In the genomic region with DNA sequence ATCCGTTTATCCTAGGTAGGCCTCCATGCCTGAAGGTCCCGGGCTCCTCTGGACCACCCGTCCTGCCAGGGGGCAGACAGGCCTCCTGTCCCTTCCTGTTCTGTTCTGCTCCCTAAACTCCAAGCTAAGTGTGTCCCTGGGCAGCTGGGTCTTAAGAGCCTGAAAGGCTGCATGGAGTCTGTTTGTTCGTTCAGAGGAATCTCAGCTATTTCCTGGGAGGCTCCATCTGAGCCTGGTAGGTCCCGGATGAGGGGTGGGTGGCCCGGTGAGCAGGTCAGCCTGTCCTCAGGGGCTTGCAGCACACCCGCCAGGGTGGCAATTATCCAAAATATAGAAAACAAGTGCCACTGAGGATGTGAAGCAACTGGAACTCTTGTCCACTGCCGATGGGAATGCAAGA, we compare ENCODE assay signal across 23 cellular contexts. TPM values are rescaled to one million over a fixed set of nuclear protein-coding genes. Genes with fewer than 3 reads are reported as not detected.
DNase-seq lines count a peak whose midpoint lies in the region; ATAC-seq, FAIRE-seq and TF ChIP-seq lines count a peak whose summit lies in the region.
"Had no signal": no experiment of that assay in that cellular context is flagged by ENCODE, and none has a peak within 500 bp of the region (broad histone marks: within the 10 kb centered on the region; RNA-seq: fewer than 3 reads in every experiment).

No MANE protein-coding gene starts in this region.

- H3K9ac ChIP-seq in H1 (replicated peaks in 1 of 4; ENCODE audit: extremely low read depth in 1 of 4, low read depth in 3 of 4, low read length in 3 of 4) (no peak overlapping the region), neuronal stem cell (ENCODE audit: low read depth, low read length, poor library complexity) (no peak overlapping the region)

- POLR2A ChIA-PET in Caco-2 (lab: Charles Lee): interaction anchor here (0.6 to 1.4 kb wide), 4 partner anchors 8 to 15 kb away, joined by 4 to 8 read pairs (median 6); a partner anchor contains a TSS
- POLR2A ChIA-PET in RWPE1 (lab: Yijun Ruan, JAX; ENCODE audit: low non-redundant PET): interaction anchor here (0.9 kb wide), 1 partner anchor 16 kb away, joined by 3 read pairs; no protein-coding TSS in a partner anchor
- POLR2A ChIA-PET in H1 (lab: Charles Lee; ENCODE audit: partially characterized antibody): interaction anchor here (0.8 to 35.8 kb wide), 6 partner anchors 8 to 52 kb away, joined by 3 to 1004 read pairs (median 3); a partner anchor contains a TSS

- H3K27ac ChIP-seq in RWPE1: peak overlapping the region; percentile 9; the same call in 1 of the 2 replicates
- no peak overlapping the region for H3K27ac ChIP-seq in H1 (ENCODE audit: low read depth, low read length)
- no peak overlapping the region for H3K27ac ChIP-seq in neuronal stem cell (replicated peaks; ENCODE audit: low read length)
- H3K27ac ChIP-seq: heart left ventricle had no signal

- H3K4me3 Mint-ChIP-seq in Caco-2 (ENCODE audit: unreplicated experiment) (peak overlapping the region; percentile 22), type B pancreatic cell (no peak overlapping the region)
- H3K4me3 Mint-ChIP-seq in activated T-helper 17 cell treated with anti-CD3 and anti-CD28 coated beads, Interleukin-2, amount 50 U/mL, for 72 hours: no peak overlapping the region
- H3K4me3 Mint-ChIP-seq: activated naive CD8-positive, alpha-beta T cell treated with anti-CD3 and anti-CD28 coated beads, Interleukin-2, amount 50 U/mL, for 24 hours; CD4-positive, alpha-beta T cell; neural crest cell had no signal

- intact Hi-C loops in Caco-2 (cut with micrococcal nuclease; ENCODE audit: unreplicated experiment): no loop called here

- no peaks in the 10 kb centered on the region for H3K9me3 ChIP-seq in Caco-2
- H3K9me3 ChIP-seq in H1 (ENCODE audit: insufficient read depth in 2 of 2, low read depth in 1 of 2, low read length in 1 of 2): no peaks in the 10 kb centered on the region
- peaks cover 0 to 2% of the 10 kb centered on the region in 2 donors for H3K9me3 ChIP-seq in neuronal stem cell (replicated peaks in 1 of 2; ENCODE audit: control insufficient read depth in 2 of 2, insufficient read depth in 1 of 2, low read depth in 1 of 2, low read length in 2 of 2)
- H3K9me3 ChIP-seq: heart left ventricle had no signal

- no peak overlapping the region for H4K5ac ChIP-seq in H1 (ENCODE audit: insufficient read length, low read depth, low read length)

- H3K4ac ChIP-seq in H1 (replicated peaks; ENCODE audit: insufficient read length, low read depth, low read length) (no peak overlapping the region), neuronal stem cell (ENCODE audit: low read length) (no peak overlapping the region)

- DNase-seq in Caco-2 (peak in 1 of 2 experiments; percentile 55), RWPE1 (ENCODE audit: low spot score) (no peak), H1 (ENCODE audit: low read depth in 1 of 2, low spot score in 2 of 2) (no peak), neuronal stem cell (ENCODE audit: low spot score) (no peak), NOMO-1 treated with dmso at 0.1 percent for 144 hours (lab: John Stamatoyannopoulos, UW; ENCODE audit: unreplicated experiment) (no peak), type B pancreatic cell (ENCODE audit: extremely low spot score, unreplicated experiment) (no peak)
- DNase-seq: activated CD4-positive, alpha-beta T cell treated with anti-CD3 and anti-CD28 coated beads for 1 hour; activated naive CD8-positive, alpha-beta T cell treated with anti-CD3 and anti-CD28 coated beads, Interleukin-2, amount 50 U/mL, for 24 hours; caudate nucleus; CD4-positive, alpha-beta T cell; DMS79 treated with DMSO at 0.1 percent for 48 hours; effector CD8-positive, alpha-beta T cell; HCEC 1CT; Karpas-422; NCI-H1105; NCI-H526 treated with DMSO at 0.1 percent for 48 hours; OCI-M1; T-helper 9 cell had no signal

- H3K36me3 Mint-ChIP-seq in Caco-2 (ENCODE audit: insufficient read depth, unreplicated experiment) (peaks cover 24% of the 10 kb centered on the region), type B pancreatic cell (no peaks in the 10 kb centered on the region)
- H3K36me3 Mint-ChIP-seq in activated T-helper 17 cell treated with anti-CD3 and anti-CD28 coated beads, Interleukin-2, amount 50 U/mL, for 72 hours (ENCODE audit: low read depth): no peaks in the 10 kb centered on the region

- peak overlapping the region; percentile 93; the same call in 1 of the 2 replicates for H2BK20ac ChIP-seq in H1 (ENCODE audit: low read length)

- H3K79me2 ChIP-seq in H1 (ENCODE audit: control insufficient read depth in 1 of 2, insufficient read depth in 2 of 2, low read length in 2 of 2): no peaks in the 10 kb centered on the region

- H3K18ac ChIP-seq in H1 (ENCODE audit: extremely low read depth, low read length) (no peak overlapping the region), neuronal stem cell (ENCODE audit: low read length) (peak overlapping the region; percentile 76)

- CTCF ChIA-PET in Caco-2 (lab: Charles Lee) (interaction anchor here (0.9 to 1.4 kb wide), 2 partner anchors 16 to 59 kb away, joined by 3 to 5 read pairs; no protein-coding TSS in a partner anchor), RWPE1 (lab: Yijun Ruan, JAX) (no interaction called here), H1 (lab: Charles Lee; ENCODE audit: partially characterized antibody) (interaction anchor here (0.7 to 3.0 kb wide), 3 partner anchors 10 to 19 kb away, joined by 3 to 18 read pairs (median 4); no protein-coding TSS in a partner anchor)

- H4K91ac ChIP-seq in H1 (replicated peaks; ENCODE audit: insufficient read length, low read length) (no peak overlapping the region), neuronal stem cell (ENCODE audit: low read depth, low read length, poor library complexity) (peak overlapping the region; percentile 11)

- no peak for TF ChIP-seq POLR2A in H1 (IDR thresholded peaks at IDR 0.05; ENCODE audit: control extremely low read depth in 1 of 2, low read depth in 2 of 2, low read length in 2 of 2)

- no peak overlapping the region for H3K4me2 ChIP-seq in H1 (ENCODE audit: insufficient read depth in 1 of 2, low read depth in 2 of 2, low read length in 2 of 2)
- no peak overlapping the region for H3K4me2 ChIP-seq in neuronal stem cell (ENCODE audit: insufficient read depth, low read length, poor library complexity, severe bottlenecking)

- H3K14ac ChIP-seq in H1 (ENCODE audit: insufficient read length): no peak overlapping the region
- H3K14ac ChIP-seq in neuronal stem cell (ENCODE audit: low read length): no peak overlapping the region

- H3K4me3 ChIP-seq in Caco-2 (ENCODE audit: low read depth, low read length): no peak overlapping the region
- H3K4me3 ChIP-seq in H1 (ENCODE audit: extremely low read depth in 1 of 4, insufficient read depth in 2 of 4, low read depth in 3 of 4, low read length in 4 of 4): no peak overlapping the region
- H3K4me3 ChIP-seq in neuronal stem cell (ENCODE audit: low read length in 2 of 2): no peak overlapping the region

- no peaks in the 10 kb centered on the region for H3K23me2 ChIP-seq in H1 (ENCODE audit: low read depth, low read length)

- H2BK5ac ChIP-seq in H1 (ENCODE audit: low read depth, low read length) (peak overlapping the region; percentile 75), neuronal stem cell (ENCODE audit: low read length) (no peak overlapping the region)

- H3K4me1 ChIP-seq in Caco-2: peaks cover 13% of the 10 kb centered on the region
- H3K4me1 ChIP-seq in H1 (replicated peaks in 1 of 4; ENCODE audit: control insufficient read depth in 3 of 4, insufficient read depth in 4 of 4, low read length in 3 of 4): peaks cover 0 to 3% (median 2%) of the 10 kb centered on the region in 4 experiments; a peak in 3 of 7 replicates
- H3K4me1 ChIP-seq in neuronal stem cell (ENCODE audit: control insufficient read depth in 2 of 2, insufficient read depth in 1 of 2, low read depth in 1 of 2, low read length in 2 of 2): peaks cover under 1 to 1% of the 10 kb centered on the region in 2 donors

- H3K79me1 ChIP-seq in H1 (ENCODE audit: low read depth, low read length): no peaks in the 10 kb centered on the region
- no peaks in the 10 kb centered on the region for H3K79me1 ChIP-seq in neuronal stem cell (ENCODE audit: low read depth, low read length)

- TF ChIP-seq RAD21 in H1 (IDR thresholded peaks at IDR 0.05 in 1 of 2, conservative IDR thresholded peaks at IDR 0.05 in 1 of 2; ENCODE audit: low read depth in 2 of 2, low read length in 2 of 2): no peak

- H3K27me3 Mint-ChIP-seq in Caco-2 (ENCODE audit: insufficient read depth, unreplicated experiment) (no peaks in the 10 kb centered on the region), type B pancreatic cell (peaks cover 3% of the 10 kb centered on the region)
- H3K27me3 Mint-ChIP-seq in activated T-helper 17 cell treated with anti-CD3 and anti-CD28 coated beads, Interleukin-2, amount 50 U/mL, for 72 hours: no peaks in the 10 kb centered on the region
- H3K27me3 Mint-ChIP-seq: activated naive CD8-positive, alpha-beta T cell treated with anti-CD3 and anti-CD28 coated beads, Interleukin-2, amount 50 U/mL, for 24 hours had no signal

- H3K4me1 Mint-ChIP-seq in Caco-2 (ENCODE audit: low read depth, unreplicated experiment): peaks cover 9% of the 10 kb centered on the region
- no peaks in the 10 kb centered on the region for H3K4me1 Mint-ChIP-seq in activated T-helper 17 cell treated with anti-CD3 and anti-CD28 coated beads, Interleukin-2, amount 50 U/mL, for 72 hours
- H3K4me1 Mint-ChIP-seq in type B pancreatic cell (ENCODE audit: unreplicated experiment): peaks cover 2% of the 10 kb centered on the region
- H3K4me1 Mint-ChIP-seq: activated naive CD8-positive, alpha-beta T cell treated with anti-CD3 and anti-CD28 coated beads, Interleukin-2, amount 50 U/mL, for 24 hours had no signal

- H3K23ac ChIP-seq in H1 (ENCODE audit: insufficient read length) (no peak overlapping the region), neuronal stem cell (ENCODE audit: low read depth, low read length, poor library complexity) (no peak overlapping the region)

- H3K9me3 Mint-ChIP-seq in Caco-2 (ENCODE audit: unreplicated experiment): no peaks in the 10 kb centered on the region
- no peaks in the 10 kb centered on the region for H3K9me3 Mint-ChIP-seq in activated T-helper 17 cell treated with anti-CD3 and anti-CD28 coated beads, Interleukin-2, amount 50 U/mL, for 72 hours
- H3K9me3 Mint-ChIP-seq in type B pancreatic cell: no peaks in the 10 kb centered on the region
- H3K9me3 Mint-ChIP-seq: activated naive CD8-positive, alpha-beta T cell treated with anti-CD3 and anti-CD28 coated beads, Interleukin-2, amount 50 U/mL, for 24 hours; activated T-helper 2 cell treated with anti-CD3 and anti-CD28 coated beads, Interferon-gamma antibody, Interleukin-2, Interleukin-4, amounts not matched to agents 10 μg/mL and 5 μg/mL and 100 μg/mL, durations not matched to agents 14 hours and 24 hours and 36 hours; CD4-positive, alpha-beta T cell had no signal

- BruUV-seq in Caco-2 (replicated peaks; lab: Mats Ljungman, UMichigan): no TSS peak

- H3K27ac Mint-ChIP-seq in Caco-2 (ENCODE audit: unreplicated experiment): peak overlapping the region; percentile 70
- H3K27ac Mint-ChIP-seq in activated T-helper 17 cell treated with anti-CD3 and anti-CD28 coated beads, Interleukin-2, amount 50 U/mL, for 72 hours: no peak overlapping the region
- no peak overlapping the region for H3K27ac Mint-ChIP-seq in type B pancreatic cell
- H3K27ac Mint-ChIP-seq: activated naive CD8-positive, alpha-beta T cell treated with anti-CD3 and anti-CD28 coated beads, Interleukin-2, amount 50 U/mL, for 24 hours; activated T-helper 2 cell treated with anti-CD3 and anti-CD28 coated beads, Interferon-gamma antibody, Interleukin-2, Interleukin-4, amounts not matched to agents 10 μg/mL and 5 μg/mL and 100 μg/mL, durations not matched to agents 14 hours and 24 hours and 36 hours; CD4-positive, alpha-beta T cell had no signal

- H4K8ac ChIP-seq in H1 (ENCODE audit: extremely low read depth, insufficient read depth, low read length) (peak overlapping the region; percentile 2; the same call in 1 of the 2 replicates), neuronal stem cell (ENCODE audit: low read depth, low read length) (no peak overlapping the region)

- TF ChIP-seq CTCF in Caco-2 (IDR thresholded peaks at IDR 0.05; ENCODE audit: insufficient read depth in 1 of 2, low read depth in 1 of 2, low read length in 1 of 2, severe bottlenecking in 1 of 2, unreplicated experiment in 1 of 2): no peak
- no peak for TF ChIP-seq CTCF in RWPE1 (conservative IDR thresholded peaks at IDR 0.05; ENCODE audit: low read depth)
- no peak for TF ChIP-seq CTCF in H1 (IDR thresholded peaks at IDR 0.05; ENCODE audit: control extremely low read depth in 1 of 3, insufficient read depth in 1 of 3, low read depth in 1 of 3, low read length in 3 of 3)
- TF ChIP-seq CTCF in type B pancreatic cell (conservative IDR thresholded peaks at IDR 0.05): no peak

- H2BK120ac ChIP-seq in H1 (replicated peaks; ENCODE audit: low read depth, low read length) (no peak overlapping the region), neuronal stem cell (ENCODE audit: low read depth, low read length) (no peak overlapping the region)

- no peaks in the 10 kb centered on the region for H3K36me3 ChIP-seq in Caco-2 (ENCODE audit: control insufficient read depth, insufficient read depth, low read length)
- H3K36me3 ChIP-seq in H1 (ENCODE audit: control insufficient read depth in 2 of 4, insufficient read depth in 4 of 4, low read length in 3 of 4): no peaks in the 10 kb centered on the region
- no peaks in the 10 kb centered on the region for H3K36me3 ChIP-seq in neuronal stem cell (replicated peaks in 1 of 2; ENCODE audit: control insufficient read depth in 2 of 2, insufficient read depth in 2 of 2, low read length in 2 of 2)
- H3K36me3 ChIP-seq: heart left ventricle had no signal

- ATAC-seq in activated T-helper 17 cell treated with anti-CD3 and anti-CD28 coated beads, Interleukin-2, amount 50 U/mL, for 72 hours (replicated peaks): no peak
- ATAC-seq in GM18873 (IDR thresholded peaks at IDR 0.05; ENCODE audit: low FRiP score, unreplicated experiment): no peak
- ATAC-seq: activated naive CD8-positive, alpha-beta T cell treated with anti-CD3 and anti-CD28 coated beads, Interleukin-2, amount 50 U/mL, for 24 hours had no signal

- 77% methylated on average over 8 of the region's 8 CpGs; no CpG with 5 or more reads in 1 of the 2 experiments for WGBS in H1 (ENCODE audit: extremely low coverage in 1 of 2, insufficient coverage in 1 of 2, insufficient read length in 1 of 2, insufficient replicate concordance in 2 of 2, low coverage in 1 of 2, low lambda C conversion rate in 2 of 2, missing lambda C conversion rate in 1 of 2), 2 experiments
- WGBS in neuronal stem cell (ENCODE audit: extremely low coverage in 2 of 2, insufficient read length in 2 of 2, insufficient replicate concordance in 1 of 2), 2 donors: no CpG with 5 or more reads among the region's 8 CpGs

- H2BK12ac ChIP-seq in H1 (ENCODE audit: low read depth, low read length) (no peak overlapping the region), neuronal stem cell (ENCODE audit: low read length) (no peak overlapping the region)

- no peaks in the 10 kb centered on the region for H3K27me3 ChIP-seq in Caco-2 (replicated peaks; ENCODE audit: control insufficient read depth, insufficient read depth, low read length)
- no peaks in the 10 kb centered on the region for H3K27me3 ChIP-seq in H1 (replicated peaks in 1 of 4; ENCODE audit: control insufficient read depth in 3 of 4, extremely low read depth in 1 of 4, insufficient read depth in 3 of 4, low read length in 3 of 4)
- H3K27me3 ChIP-seq in neuronal stem cell (ENCODE audit: control insufficient read depth in 3 of 3, insufficient read depth in 3 of 3, low read depth in 1 of 3, low read length in 3 of 3): peaks cover 0 to 6% (median 0%) of the 10 kb centered on the region in 3 experiments
- H3K27me3 ChIP-seq: heart left ventricle had no signal

- TF ChIP-seq EP300 in H1 (IDR thresholded peaks at IDR 0.05; ENCODE audit: borderline replicate concordance in 1 of 2, low read depth in 2 of 2, low read length in 2 of 2): no peak

- no peak overlapping the region for H3K56ac ChIP-seq in H1 (replicated peaks; ENCODE audit: insufficient read length, low read depth, low read length)

- H2BK15ac ChIP-seq in H1 (ENCODE audit: low read length) (peak overlapping the region; percentile 29; the same call in 1 of the 2 replicates), neuronal stem cell (ENCODE audit: low read length) (no peak overlapping the region)

- no peaks in the 10 kb centered on the region for H4K20me1 ChIP-seq in H1 (replicated peaks in 1 of 2; ENCODE audit: control insufficient read depth in 1 of 2, insufficient read depth in 2 of 2, low read length in 2 of 2)

- no peak for FAIRE-seq in H1 (lab: Jason Lieb, UNC)

- no peak overlapping the region for H2AFZ ChIP-seq in H1 (ENCODE audit: low read length)
- no peak overlapping the region for H2AFZ ChIP-seq in neuronal stem cell (ENCODE audit: low read length)

- H2AK5ac ChIP-seq in H1 (ENCODE audit: low read depth, low read length) (no peak overlapping the region), neuronal stem cell (ENCODE audit: low read depth, low read length) (no peak overlapping the region)

RNA-seq across cellular contexts. Expression of a gene that starts 12.6 kb away (rescaled TPM):
- total RNA-seq in Caco-2 (2022) (1,436 and 1,933 TPM in 2 replicates), type B pancreatic cell (ENCODE audit: low replicate concordance) (3,089 and 3,451 TPM in 2 replicates)
- 3,535 and 3,691 TPM in 2 replicates for total RNA-seq in H1 (2021; fragmentation: NEBNext Ultra II Directional; extraction: Animal tissue kit (Norgen Biotek cat#: 25700))
- polyA plus RNA-seq in H1 (2011; rRNA removed): 5,010 and 7,420 TPM in 2 replicates
- polyA plus RNA-seq in H1 (2011; cell fraction: cytosol; rRNA removed): 3,868 TPM
- polyA plus RNA-seq in H1 (2011; cell fraction: nucleus; rRNA removed): 4,694 TPM
- 3,170 to 3,474 TPM (median 3,377 TPM) in 4 replicates for polyA plus RNA-seq in H1 (2012, experiment 1 of 2)
- 3,649 TPM for polyA plus RNA-seq in H1 (2012, experiment 2 of 2)
- polyA plus RNA-seq in H1 (2013, experiment 1 of 2): 4,243 TPM
- 4,284 TPM for polyA plus RNA-seq in H1 (2013, experiment 2 of 2)
- 1,111 and 1,306 TPM in 2 replicates for polyA minus RNA-seq in H1 (2011; rRNA and poly(A)+ RNA removed)
- 1,521 TPM for polyA minus RNA-seq in H1 (2011; cell fraction: cytosol; rRNA and poly(A)+ RNA removed)
- polyA minus RNA-seq in H1 (2011; cell fraction: nucleus; rRNA and poly(A)+ RNA removed): 1,666 TPM
- polyA plus RNA-seq in neuronal stem cell (2013, experiment 1 of 2): 5,937 TPM
- 5,622 TPM for polyA plus RNA-seq in neuronal stem cell (2013, experiment 2 of 2)
- total RNA-seq in activated T-helper 17 cell treated with anti-CD3 and anti-CD28 coated beads, Interleukin-2, amount 50 U/mL, for 72 hours: 1,000 to 10,000 TPM; 4,457 to 7,394 TPM

RNA-seq across cellular contexts. Expression of a gene that starts 28.2 kb away (rescaled TPM):
- 2.1 and 2.9 TPM in 2 replicates for total RNA-seq in Caco-2 (2022)
- 0.30 TPM in 1 of 2 replicates, not detected in the other for total RNA-seq in H1 (2021; fragmentation: NEBNext Ultra II Directional; extraction: Animal tissue kit (Norgen Biotek cat#: 25700))
- polyA plus RNA-seq in H1 (2011; rRNA removed): 0.18 and 0.44 TPM in 2 replicates
- polyA plus RNA-seq in H1 (2011; cell fraction: cytosol; rRNA removed): 0.14 TPM
- polyA plus RNA-seq in H1 (2011; cell fraction: nucleus; rRNA removed): 0.88 TPM
- 0.12 to 0.43 TPM (median 0.30 TPM) in 4 replicates for polyA plus RNA-seq in H1 (2012, experiment 1 of 2)
- 0.28 TPM for polyA plus RNA-seq in H1 (2012, experiment 2 of 2)
- polyA plus RNA-seq in H1 (2013, experiment 1 of 2): not detected
- 0.07 TPM for polyA plus RNA-seq in H1 (2013, experiment 2 of 2)
- polyA minus RNA-seq in H1 (2011; rRNA and poly(A)+ RNA removed): 0.09 and 0.10 TPM in 2 replicates
- polyA minus RNA-seq in H1 (2011; cell fraction: cytosol; rRNA and poly(A)+ RNA removed): not detected
- polyA minus RNA-seq in H1 (2011; cell fraction: nucleus; rRNA and poly(A)+ RNA removed): 0.90 TPM
- polyA plus RNA-seq in neuronal stem cell (2013, experiment 1 of 2): 0.20 TPM
- 0.25 TPM for polyA plus RNA-seq in neuronal stem cell (2013, experiment 2 of 2)
- under 1 TPM; 0.43 to 0.93 TPM for total RNA-seq in activated T-helper 17 cell treated with anti-CD3 and anti-CD28 coated beads, Interleukin-2, amount 50 U/mL, for 72 hours
- 3.6 and 3.8 TPM in 2 replicates for total RNA-seq in type B pancreatic cell (ENCODE audit: low replicate concordance)

RNA-seq across cellular contexts. Expression of a gene that starts 52.1 kb away (rescaled TPM):
- total RNA-seq in Caco-2 (2022) (38.5 and 42.2 TPM in 2 replicates), type B pancreatic cell (ENCODE audit: low replicate concordance) (33.5 and 44.7 TPM in 2 replicates)
- 37.9 and 41.8 TPM in 2 replicates for total RNA-seq in H1 (2021; fragmentation: NEBNext Ultra II Directional; extraction: Animal tissue kit (Norgen Biotek cat#: 25700))
- polyA plus RNA-seq in H1 (2011; rRNA removed): 23.2 and 33.1 TPM in 2 replicates
- polyA plus RNA-seq in H1 (2011; cell fraction: cytosol; rRNA removed): 28.9 TPM
- 69.4 TPM for polyA plus RNA-seq in H1 (2011; cell fraction: nucleus; rRNA removed)
- 17.1 to 31.4 TPM (median 28.6 TPM) in 4 replicates for polyA plus RNA-seq in H1 (2012, experiment 1 of 2)
- polyA plus RNA-seq in H1 (2012, experiment 2 of 2): 25.6 TPM
- polyA plus RNA-seq in H1 (2013, experiment 1 of 2): 16.0 TPM
- 16.3 TPM for polyA plus RNA-seq in H1 (2013, experiment 2 of 2)
- polyA minus RNA-seq in H1 (2011; rRNA and poly(A)+ RNA removed): 13.3 and 19.4 TPM in 2 replicates
- polyA minus RNA-seq in H1 (2011; cell fraction: cytosol; rRNA and poly(A)+ RNA removed): 18.1 TPM
- polyA minus RNA-seq in H1 (2011; cell fraction: nucleus; rRNA and poly(A)+ RNA removed): 33.6 TPM
- 11.8 TPM for polyA plus RNA-seq in neuronal stem cell (2013, experiment 1 of 2)
- 12.1 TPM for polyA plus RNA-seq in neuronal stem cell (2013, experiment 2 of 2)
- 10 to 100 TPM; 26.9 to 38.6 TPM for total RNA-seq in activated T-helper 17 cell treated with anti-CD3 and anti-CD28 coated beads, Interleukin-2, amount 50 U/mL, for 72 hours
